Comparison of ENCODE assay signal across 8 cellular contexts in the genomic region with DNA sequence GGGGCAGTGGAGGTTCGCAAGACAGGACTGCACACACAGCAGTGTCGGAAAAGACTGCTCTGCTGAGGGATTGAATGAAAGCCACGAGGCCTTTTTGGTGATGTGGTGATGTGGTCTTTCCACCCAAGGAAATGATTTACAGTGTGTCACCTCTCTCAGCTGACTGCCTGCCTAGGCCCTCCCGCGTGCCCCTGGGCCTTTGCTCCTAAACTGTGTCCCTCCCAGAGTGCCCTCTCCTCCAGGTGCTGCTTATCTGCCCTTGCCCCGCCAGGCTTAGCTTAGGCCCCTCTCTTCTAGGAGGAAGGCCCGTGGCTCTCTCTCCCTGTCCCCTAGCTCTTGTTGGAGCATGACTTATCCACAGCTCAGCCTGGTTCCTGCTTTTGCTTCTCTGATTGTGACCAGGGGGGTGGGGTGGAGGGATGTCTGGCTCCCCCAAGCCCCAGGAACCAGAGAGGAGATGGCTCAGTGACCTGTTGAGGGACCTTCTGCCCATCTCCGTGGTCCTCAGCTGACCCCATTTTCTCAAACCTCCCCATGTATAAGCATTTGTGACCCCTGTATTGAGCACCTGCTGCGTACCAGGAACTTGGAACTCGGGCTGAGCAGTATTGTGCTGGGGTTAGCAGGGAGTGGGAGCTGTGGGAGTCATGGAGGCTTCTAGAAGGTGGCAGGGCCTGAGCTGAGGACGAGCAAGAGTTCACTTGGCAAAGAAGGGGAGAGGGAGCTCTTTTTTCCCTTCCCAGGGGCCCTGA. TPM values are rescaled to one million over a fixed set of nuclear protein-coding genes. Genes with fewer than 3 reads are reported as not detected.
DNase-seq lines count a peak whose midpoint lies in the region; ATAC-seq and TF ChIP-seq lines count a peak whose summit lies in the region.

No MANE protein-coding gene starts in this region.

- peaks cover 2% of the 10 kb centered on the region for H3K36me3 ChIP-seq in fibroblast of lung (ENCODE audit: control insufficient read depth, insufficient read depth, low read length)

- no peak for TF ChIP-seq CTCF in fibroblast of lung (conservative IDR thresholded peaks at IDR 0.05 in 1 of 2, IDR thresholded peaks at IDR 0.05 in 1 of 2; ENCODE audit: low read depth in 1 of 2, low read length in 2 of 2)

- no peak overlapping the region for H3K27ac ChIP-seq in fibroblast of lung (ENCODE audit: insufficient read depth, low read length)

- H3K36me3 Mint-ChIP-seq in T-helper 2 cell treated with Interferon-gamma antibody and Interleukin-4, amounts not matched to agents 5 μg/mL and 100 μg/mL, for 36 hours (ENCODE audit: low read depth), result no peaks in the 10 kb centered on the region
- H3K36me3 Mint-ChIP-seq in stimulated activated naive B cell treated with anti-CD40 and anti-IgM and Interleukin-4, amounts not matched to agents 10 μg/mL and 1 μg/mL and 100 μg/mL, for 72 hours, result peaks cover 38 to 59% of the 10 kb centered on the region in 2 donors

- no peaks in the 10 kb centered on the region for H3K9me3 ChIP-seq in fibroblast of lung (ENCODE audit: control insufficient read depth, insufficient read depth, low read depth, low read length)

- H3K27me3 Mint-ChIP-seq in T-helper 2 cell treated with Interferon-gamma antibody and Interleukin-4, amounts not matched to agents 5 μg/mL and 100 μg/mL, for 36 hours (ENCODE audit: low read depth), result peaks cover 3% of the 10 kb centered on the region
- no peaks in the 10 kb centered on the region for H3K27me3 Mint-ChIP-seq in stimulated activated naive B cell treated with anti-CD40 and anti-IgM and Interleukin-4, amounts not matched to agents 10 μg/mL and 1 μg/mL and 100 μg/mL, for 72 hours

- no peak overlapping the region for H2AFZ ChIP-seq in fibroblast of lung (ENCODE audit: low read length)

- peaks cover 5% of the 10 kb centered on the region for H3K4me1 ChIP-seq in fibroblast of lung (ENCODE audit: control insufficient read depth, extremely low read depth, insufficient read depth, low read length)

- peak overlapping the region; percentile 13 for H3K4me3 Mint-ChIP-seq in T-helper 2 cell treated with Interferon-gamma antibody and Interleukin-4, amounts not matched to agents 5 μg/mL and 100 μg/mL, for 36 hours
- H3K4me3 Mint-ChIP-seq in stimulated activated naive B cell treated with anti-CD40 and anti-IgM and Interleukin-4, amounts not matched to agents 10 μg/mL and 1 μg/mL and 100 μg/mL, for 72 hours, result peak overlapping the region; percentile 76 to 81

- no peaks in the 10 kb centered on the region for H3K27me3 ChIP-seq in fibroblast of lung (ENCODE audit: control insufficient read depth, insufficient read depth, low read length)

- no peaks in the 10 kb centered on the region for H4K20me1 ChIP-seq in fibroblast of lung (ENCODE audit: control insufficient read depth, extremely low read depth, insufficient read depth, low read length)

- ATAC-seq in stimulated activated naive B cell treated with anti-CD40 and anti-IgM and Interleukin-4, amounts not matched to agents 10 μg/mL and 1 μg/mL and 100 μg/mL, for 72 hours (replicated peaks), result peak; percentile 45 to 46
- no peak for ATAC-seq in HG03432 (IDR thresholded peaks at IDR 0.05; ENCODE audit: unreplicated experiment)

- H3K79me2 ChIP-seq in fibroblast of lung (ENCODE audit: control insufficient read depth, insufficient read depth, low read length), result peaks cover 23% of the 10 kb centered on the region

- peaks cover 4% of the 10 kb centered on the region for H3K4me1 Mint-ChIP-seq in T-helper 2 cell treated with Interferon-gamma antibody and Interleukin-4, amounts not matched to agents 5 μg/mL and 100 μg/mL, for 36 hours (ENCODE audit: low read depth)
- H3K4me1 Mint-ChIP-seq in stimulated activated naive B cell treated with anti-CD40 and anti-IgM and Interleukin-4, amounts not matched to agents 10 μg/mL and 1 μg/mL and 100 μg/mL, for 72 hours, result peaks cover 78 to 86% of the 10 kb centered on the region in 2 donors

- DNase-seq in T-helper 2 cell treated with Interferon-gamma antibody and Interleukin-4, amounts not matched to agents 5 μg/mL and 100 μg/mL, for 36 hours (ENCODE audit: low spot score), result peak; percentile 10
- no peak for DNase-seq in T-helper 2 cell
- peak; percentile 77 for DNase-seq in RKO (ENCODE audit: low spot score)
- no peak for DNase-seq in fibroblast of lung (ENCODE audit: low read depth in 2 of 2)
- peak; percentile 32 for DNase-seq in stimulated activated naive B cell treated with anti-CD40 and anti-IgM and Interleukin-4, amounts not matched to agents 10 μg/mL and 1 μg/mL and 100 μg/mL, for 72 hours
- DNase-seq in RPMI8226, result no peak
- no peak for DNase-seq in foreskin melanocyte

- H3K9me3 Mint-ChIP-seq in T-helper 2 cell treated with Interferon-gamma antibody and Interleukin-4, amounts not matched to agents 5 μg/mL and 100 μg/mL, for 36 hours, result no peaks in the 10 kb centered on the region
- no peaks in the 10 kb centered on the region for H3K9me3 Mint-ChIP-seq in stimulated activated naive B cell treated with anti-CD40 and anti-IgM and Interleukin-4, amounts not matched to agents 10 μg/mL and 1 μg/mL and 100 μg/mL, for 72 hours

- peak overlapping the region; percentile 1 for H3K27ac Mint-ChIP-seq in T-helper 2 cell treated with Interferon-gamma antibody and Interleukin-4, amounts not matched to agents 5 μg/mL and 100 μg/mL, for 36 hours
- peak overlapping the region; percentile 96 for H3K27ac Mint-ChIP-seq in stimulated activated naive B cell treated with anti-CD40 and anti-IgM and Interleukin-4, amounts not matched to agents 10 μg/mL and 1 μg/mL and 100 μg/mL, for 72 hours

- H3K9ac ChIP-seq in fibroblast of lung (ENCODE audit: insufficient read depth, low read length), result no peak overlapping the region

- no peak overlapping the region for H3K4me3 ChIP-seq in fibroblast of lung (replicated peaks in 1 of 4; ENCODE audit: control extremely low read depth in 1 of 4, insufficient read depth in 1 of 4, low read depth in 3 of 4, low read length in 4 of 4)

- H3K4me2 ChIP-seq in fibroblast of lung (ENCODE audit: extremely low read depth, insufficient read depth, low read length), result peak overlapping the region; percentile 8

RNA-seq across cellular contexts. Expression of a gene that starts 2.1 kb away (rescaled TPM):
- 12.3 and 20.3 TPM in 2 replicates for total RNA-seq in fibroblast of lung
- polyA plus RNA-seq in fibroblast of lung, result 17.8 and 18.6 TPM in 2 replicates
- polyA plus RNA-seq in fibroblast of lung (2012), result 17.6 and 20.6 TPM in 2 replicates
- 75.3 and 83.3 TPM in 2 replicates for polyA minus RNA-seq in fibroblast of lung (ENCODE audit: low replicate concordance)

RNA-seq across cellular contexts. Expression of a gene that starts 58.6 kb away (rescaled TPM):
- 14.4 and 25.8 TPM in 2 replicates for total RNA-seq in fibroblast of lung
- polyA plus RNA-seq in fibroblast of lung, result 99.9 and 105 TPM in 2 replicates
- polyA plus RNA-seq in fibroblast of lung (2012), result 78.4 and 81.3 TPM in 2 replicates
- 63.6 and 78.5 TPM in 2 replicates for polyA minus RNA-seq in fibroblast of lung (ENCODE audit: low replicate concordance)

Comparison
In these comparisons a context has a peak if more than half of its experiments do, and no peak if none do; other contexts are left out.
1. DNase-seq: peak in T-helper 2 cell treated with Interferon-gamma antibody and Interleukin-4, amounts not matched to agents 5 μg/mL and 100 μg/mL, for 36 hours (single experiment), RKO (single experiment) and stimulated activated naive B cell treated with anti-CD40 and anti-IgM and Interleukin-4, amounts not matched to agents 10 μg/mL and 1 μg/mL and 100 μg/mL, for 72 hours (single experiment); none in T-helper 2 cell (0 of 5), fibroblast of lung (0 of 2), RPMI8226 (single experiment) and foreskin melanocyte (single experiment).